Comparison of ENCODE assay signal across 7 cellular contexts in the genomic region with DNA sequence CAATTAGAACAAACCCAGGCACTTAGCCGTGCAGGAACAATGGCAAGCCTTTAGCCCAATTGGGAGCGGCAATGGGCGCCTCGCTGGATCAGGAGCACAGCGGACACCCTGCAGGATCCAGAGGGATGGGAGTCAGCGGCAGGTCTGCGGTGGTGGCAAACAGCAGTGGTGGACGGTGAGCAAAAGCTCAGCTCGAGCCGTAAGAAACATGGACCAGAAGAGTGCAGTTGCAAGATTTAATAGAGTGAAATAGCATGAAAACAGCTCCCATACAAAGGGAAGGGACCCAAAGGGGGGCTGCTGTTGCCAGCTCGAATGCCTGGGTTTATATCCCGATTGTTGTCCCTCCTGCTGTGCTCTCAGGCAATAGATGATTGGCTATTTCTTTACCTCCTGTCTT. TPM values are rescaled to one million over a fixed set of nuclear protein-coding genes. Genes with fewer than 3 reads are reported as not detected.
"Had no signal": no experiment of that assay in that cellular context is flagged by ENCODE, and none has a peak within 500 bp of the region (broad histone marks: within the 10 kb centered on the region; RNA-seq: fewer than 3 reads in every experiment).

ERVW-1 (minus strand) TSS at position 302 of the 400 bp plus-strand sequence. CDS start 7,565 bp downstream, outside the sequence.

RNA-seq across cellular contexts. Expression of gene ERVW-1, which starts in this region (rescaled TPM):
- total RNA-seq: NCI-H460, OCI-LY7, PC-9, Right ventricle myocardium inferior, RPMI7951, SJSA1 had no signal
- polyA plus RNA-seq: SK-N-SH had no signal
